ENCODE assay signal across 35 cellular contexts in genomic region chr9:1989500-1989899, GRCh38.
"Had no signal": no experiment of that assay in that cellular context is flagged by ENCODE, and none has a peak within 500 bp of the region (broad histone marks: within the 10 kb centered on the region; RNA-seq: fewer than 3 reads in every experiment).

No MANE protein-coding gene starts in this region.

- H3K9me3 ChIP-seq: MG63 had no signal

- H3K4me2 ChIP-seq: KMS-11 had no signal

- H3K27ac ChIP-seq: KMS-11 had no signal

- H3K36me3 ChIP-seq: MG63 had no signal

- H3K4me3 ChIP-seq: MG63 had no signal

- DNase-seq: Karpas-422, Kasumi-1, MG63, MM.1S, MV-4-11, NCI-H1048, NCI-H1092, NCI-H1092 treated with DMSO at 0.1 percent for 48 hours, NCI-H1105, NCI-H1105 treated with DMSO at 0.1 percent for 48 hours, NCI-H1417, NCI-H1417 treated with DMSO at 0.1 percent for 48 hours, NCI-H1436, NCI-H1436 treated with DMSO at 0.1 percent for 48 hours, NCI-H146, NCI-H1694, NCI-H1694 treated with DMSO at 0.1 percent for 48 hours, NCI-H187, NCI-H187 treated with DMSO at 0.1 percent for 48 hours, NCI-H1930, NCI-H2029, NCI-H2029 treated with DMSO at 0.1 percent for 48 hours, NCI-H2081, NCI-H2081 treated with DMSO at 0.1 percent for 48 hours, NCI-H2107, NCI-H2171, NCI-H2171 treated with DMSO at 0.1 percent for 48 hours, NCI-H2227 treated with DMSO at 0.1 percent for 48 hours, NCI-H226, NCI-H345, NCI-H446, NCI-H446 treated with DMSO at 0.1 percent for 48 hours, NCI-H510A, NCI-H510A treated with DMSO at 0.1 percent for 48 hours had no signal

- H3K9ac ChIP-seq: KMS-11 had no signal

- H3K27me3 ChIP-seq: MG63 had no signal
